Comparison of ENCODE assay signal across 1 cellular context in genomic region chr6:143450453-143451362, GRCh38.
A peak's percentile ranks its signal among the peaks of the same experiment; 100 is the strongest.
TF ChIP-seq lines count a peak whose summit lies in the region.

ADAT2 (minus strand) TSS chr6:143450695; CDS start chr6:143450658, 37 bp downstream.
PEX3 (plus strand) TSS chr6:143450805; CDS start chr6:143451043, 238 bp downstream.

TF ChIP-seq in HEK293, 187 proteins besides CTCF, POLR2A, EP300 and RAD21 (continued from another document and continues in another):
- TF ChIP-seq ZNF362 (tag by site-specific recombination; IDR thresholded peaks at IDR 0.05) (no peak), KLF7 (tag by site-specific recombination; IDR thresholded peaks at IDR 0.05; ENCODE audit: borderline replicate concordance) (peak; percentile 97), ZFP37 (tag by site-specific recombination; IDR thresholded peaks at IDR 0.05) (peak; percentile 97), ZNF518A (tag by site-specific recombination; conservative IDR thresholded peaks at IDR 0.05; ENCODE audit: low read depth) (peak; percentile 91), ZBTB1 (tag by site-specific recombination; IDR thresholded peaks at IDR 0.05) (no peak), ZNF394 (tag by site-specific recombination; IDR thresholded peaks at IDR 0.05; ENCODE audit: borderline replicate concordance) (peak; percentile 94), ZIC2 (tag by site-specific recombination; IDR thresholded peaks at IDR 0.05) (no peak), ZBTB48 (tag by site-specific recombination; IDR thresholded peaks at IDR 0.05) (peak; percentile 77), ZNF426 (tag by site-specific recombination; IDR thresholded peaks at IDR 0.05) (no peak), ZNF416 (tag by site-specific recombination; IDR thresholded peaks at IDR 0.05) (no peak), ZNF621 (tag by site-specific recombination; IDR thresholded peaks at IDR 0.05) (no peak), SETDB1 (IDR thresholded peaks at IDR 0.05; ENCODE audit: insufficient read length, low read length) (peak; percentile 32), ZNF292 (tag by site-specific recombination; IDR thresholded peaks at IDR 0.05; ENCODE audit: borderline replicate concordance, low read depth) (no peak), ZNF473 (tag by site-specific recombination; IDR thresholded peaks at IDR 0.05) (no peak), ZNF239 (tag by site-specific recombination; IDR thresholded peaks at IDR 0.05) (peak; percentile 79; the same call in 1 of the 2 replicates), ZNF600 (tag by site-specific recombination; IDR thresholded peaks at IDR 0.05) (peak; percentile 90), HOXA7 (CRISPR knock-in tag; IDR thresholded peaks at IDR 0.05; ENCODE audit: borderline replicate concordance) (peak; percentile 78; the same call in 1 of the 2 replicates), ZNF391 (tag by site-specific recombination; IDR thresholded peaks at IDR 0.05; ENCODE audit: borderline replicate concordance, low read depth) (peak; percentile 99), HOXC10 (CRISPR knock-in tag; IDR thresholded peaks at IDR 0.05) (0 out of 2 replicates have a peak, but pooled peaks have one; percentile 56), ZNF791 (tag by site-specific recombination; IDR thresholded peaks at IDR 0.05) (no peak), INSM2 (tag by site-specific recombination; IDR thresholded peaks at IDR 0.05) (peak; percentile 95), ZBTB44 (tag by site-specific recombination; IDR thresholded peaks at IDR 0.05) (peak; percentile 88), ZNF501 (tag by site-specific recombination; IDR thresholded peaks at IDR 0.05) (peak; percentile 99), OVOL3 (tag by site-specific recombination; IDR thresholded peaks at IDR 0.05) (peak; percentile 89), ZBTB49 (tag by site-specific recombination; IDR thresholded peaks at IDR 0.05; ENCODE audit: low read depth) (peak; percentile 92), ZBTB20 (tag by site-specific recombination; IDR thresholded peaks at IDR 0.05) (peak; percentile 98), ZNF214 (tag by site-specific recombination; IDR thresholded peaks at IDR 0.05; ENCODE audit: borderline replicate concordance) (no peak), ZFP41 (tag by site-specific recombination; IDR thresholded peaks at IDR 0.05; ENCODE audit: borderline replicate concordance) (peak; percentile 67; the same call in 1 of the 2 replicates), RBAK (tag by site-specific recombination; IDR thresholded peaks at IDR 0.05) (no peak; the same call in 1 of the 2 replicates), MZF1 (tag by site-specific recombination; IDR thresholded peaks at IDR 0.05; ENCODE audit: borderline replicate concordance) (no peak; the same call in 1 of the 2 replicates), ZNF114 (tag by site-specific recombination; IDR thresholded peaks at IDR 0.05) (no peak), ZNF544 (tag by site-specific recombination; IDR thresholded peaks at IDR 0.05) (no peak), ZNF23 (tag by site-specific recombination; IDR thresholded peaks at IDR 0.05; ENCODE audit: borderline replicate concordance) (no peak), ZNF366 (tag by site-specific recombination; conservative IDR thresholded peaks at IDR 0.05) (0 out of 2 replicates have a peak, but pooled peaks have one; percentile 6), GLI2 (tag by site-specific recombination; IDR thresholded peaks at IDR 0.05; ENCODE audit: borderline replicate concordance, low read depth) (no peak), PRDM10 (tag by site-specific recombination; IDR thresholded peaks at IDR 0.05) (peak; percentile 71), ZNF510 (tag by site-specific recombination; IDR thresholded peaks at IDR 0.05; ENCODE audit: insufficient replicate concordance) (no peak), ZNF521 (tag by site-specific recombination; IDR thresholded peaks at IDR 0.05) (no peak), ZNF112 (tag by site-specific recombination; IDR thresholded peaks at IDR 0.05) (no peak), ZNF341 (tag by site-specific recombination; IDR thresholded peaks at IDR 0.05; ENCODE audit: low read depth) (peak; percentile 64), ZSCAN5A (tag by site-specific recombination; IDR thresholded peaks at IDR 0.05) (peak; percentile 99), ZNF280C (tag by site-specific recombination; IDR thresholded peaks at IDR 0.05) (no peak), KLF9 (tag by site-specific recombination; IDR thresholded peaks at IDR 0.05; ENCODE audit: low read depth) (peak; percentile 94)
